ENCODE assay signal across 16 cellular contexts in genomic region chr2:201262718-201263117, GRCh38. TPM values are rescaled to one million over a fixed set of nuclear protein-coding genes. Genes with fewer than 3 reads are reported as not detected.
DNase-seq lines count a peak whose midpoint lies in the region; ATAC-seq and TF ChIP-seq lines count a peak whose summit lies in the region.
"Had no signal": no experiment of that assay in that cellular context is flagged by ENCODE, and none has a peak within 500 bp of the region (broad histone marks: within the 10 kb centered on the region; RNA-seq: fewer than 3 reads in every experiment).

No MANE protein-coding gene starts in this region.

- H3K27me3 ChIP-seq in adipocyte (replicated peaks; ENCODE audit: control insufficient read depth, insufficient read depth, low read length) (no peaks in the 10 kb centered on the region), heart right ventricle (no peaks in the 10 kb centered on the region)
- H3K27me3 ChIP-seq: esophagus muscularis mucosa, Peyer's patch, thyroid gland had no signal

- H3K4me3 ChIP-seq in OCI-LY7 (ENCODE audit: low read depth, low read length, poor library complexity, severe bottlenecking) = peak overlapping the region; percentile 49
- no peak overlapping the region for H3K4me3 ChIP-seq in adipocyte (ENCODE audit: low read length)
- H3K4me3 ChIP-seq in heart right ventricle = peak overlapping the region in 1 of 10 donors; percentile 49
- H3K4me3 ChIP-seq: esophagus muscularis mucosa, HAP-1, thyroid gland had no signal

- H3K9me3 Mint-ChIP-seq in stimulated activated memory B cell treated with anti-CD40 and anti-IgM and Interleukin-4, amounts not matched to agents 10 μg/mL and 1 μg/mL and 100 μg/mL, for 72 hours = no peaks in the 10 kb centered on the region

- peaks cover 12% of the 10 kb centered on the region; the same call in 1 of the 2 replicates for H4K20me1 ChIP-seq in OCI-LY7 (ENCODE audit: insufficient read depth, low read length)

- no peak for TF ChIP-seq CTCF in OCI-LY7 (conservative IDR thresholded peaks at IDR 0.05; ENCODE audit: low read length)
- no peak for TF ChIP-seq CTCF in heart right ventricle (IDR thresholded peaks at IDR 0.05)

- peaks cover 20% of the 10 kb centered on the region for H3K36me3 Mint-ChIP-seq in stimulated activated memory B cell treated with anti-CD40 and anti-IgM and Interleukin-4, amounts not matched to agents 10 μg/mL and 1 μg/mL and 100 μg/mL, for 72 hours

- H3K4me3 Mint-ChIP-seq in stimulated activated memory B cell treated with anti-CD40 and anti-IgM and Interleukin-4, amounts not matched to agents 10 μg/mL and 1 μg/mL and 100 μg/mL, for 72 hours = peak overlapping the region; percentile 79

- no peak overlapping the region for H3K27ac ChIP-seq in OCI-LY7 (ENCODE audit: low read depth, low read length, poor library complexity, severe bottlenecking)
- peak overlapping the region in 1 of 10 donors; percentile 95 for H3K27ac ChIP-seq in heart right ventricle
- H3K27ac ChIP-seq: esophagus muscularis mucosa, thyroid gland had no signal

- peak overlapping the region; percentile 64 for H3K4me2 ChIP-seq in OCI-LY7 (ENCODE audit: low read length)

- CTCF ChIA-PET in OCI-LY7 (lab: Charles Lee; ENCODE audit: unreplicated experiment) = interaction anchor here (0.6 to 2.7 kb wide), 4 partner anchors 9 to 202 kb away, joined by 3 to 7 read pairs (median 6); no protein-coding TSS in a partner anchor

- 82% methylated on average over 6 of the region's 6 CpGs for WGBS in heart right ventricle, 2 donors

- H3K4me1 ChIP-seq in OCI-LY7 (ENCODE audit: insufficient read depth, low read length, poor library complexity, severe bottlenecking) (peaks cover 43% of the 10 kb centered on the region), adipocyte (ENCODE audit: control insufficient read depth, insufficient read depth, low read length) (peaks cover 27% of the 10 kb centered on the region), heart right ventricle (peaks cover 2 to 62% (median 22%) of the 10 kb centered on the region in 9 donors)

- peaks cover 17% of the 10 kb centered on the region for H3K36me3 ChIP-seq in OCI-LY7 (ENCODE audit: insufficient read depth, low read length)
- H3K36me3 ChIP-seq in adipocyte (ENCODE audit: control insufficient read depth, insufficient read depth, low read length, severe bottlenecking) = peaks cover 7% of the 10 kb centered on the region
- H3K36me3 ChIP-seq in heart right ventricle = peaks cover 0 to 15% (median 0%) of the 10 kb centered on the region in 9 donors
- H3K36me3 ChIP-seq: HAP-1, thyroid gland had no signal

- H3K9me3 ChIP-seq in OCI-LY7 (ENCODE audit: low read length) = no peaks in the 10 kb centered on the region
- H3K9me3 ChIP-seq in adipocyte (ENCODE audit: control insufficient read depth, low read length) = no peaks in the 10 kb centered on the region
- H3K9me3 ChIP-seq in heart right ventricle = no peaks in the 10 kb centered on the region
- H3K9me3 ChIP-seq: esophagus muscularis mucosa, HAP-1, Peyer's patch, thyroid gland had no signal

- DNase-seq in activated CD4-positive, alpha-beta T cell treated with anti-CD3 and anti-CD28 coated beads for 48 hours = peak; percentile 41
- no peak for DNase-seq in activated CD4-positive, alpha-beta T cell treated with anti-CD3 and anti-CD28 coated beads, Interleukin-2, amount 50 U/mL, for 4 hours
- peak; percentile 18 for DNase-seq in OCI-LY7 (ENCODE audit: low spot score)
- no peak for DNase-seq in adipocyte (ENCODE audit: low read depth)
- DNase-seq in activated CD8-positive, alpha-beta memory T cell treated with anti-CD3 and anti-CD28 coated beads, Interleukin-2, amount 50 U/mL, for 4 hours = no peak
- no peak for DNase-seq in heart right ventricle
- no peak for DNase-seq in medulla oblongata (ENCODE audit: extremely low spot score)
- DNase-seq: ACHN, DMS79 treated with DMSO at 0.1 percent for 48 hours, midbrain, NCI-H2171, Peyer's patch, thyroid gland had no signal

- BruUV-seq in OCI-LY7 (replicated peaks; lab: Mats Ljungman, UMichigan) = no TSS peak

- H3K9me2 ChIP-seq in OCI-LY7 (ENCODE audit: insufficient read depth, low read length) = no peaks in the 10 kb centered on the region

- H3K9ac ChIP-seq in adipocyte (ENCODE audit: low read length) = peak overlapping the region; percentile 17

- H3K4me1 Mint-ChIP-seq in stimulated activated memory B cell treated with anti-CD40 and anti-IgM and Interleukin-4, amounts not matched to agents 10 μg/mL and 1 μg/mL and 100 μg/mL, for 72 hours = peaks cover 75% of the 10 kb centered on the region

- peak overlapping the region; percentile 95 for H3K27ac Mint-ChIP-seq in stimulated activated memory B cell treated with anti-CD40 and anti-IgM and Interleukin-4, amounts not matched to agents 10 μg/mL and 1 μg/mL and 100 μg/mL, for 72 hours

- POLR2A ChIA-PET in OCI-LY7 (lab: Charles Lee) = interaction anchor here (0.5 to 1.2 kb wide), 6 partner anchors 15 to 635 kb away, joined by 3 to 5 read pairs (median 3); no protein-coding TSS in a partner anchor

- H3K27me3 Mint-ChIP-seq in stimulated activated memory B cell treated with anti-CD40 and anti-IgM and Interleukin-4, amounts not matched to agents 10 μg/mL and 1 μg/mL and 100 μg/mL, for 72 hours = no peaks in the 10 kb centered on the region

- no peak for ATAC-seq in stimulated activated memory B cell treated with anti-CD40 and anti-IgM and Interleukin-4, amounts not matched to agents 10 μg/mL and 1 μg/mL and 100 μg/mL, for 72 hours
- no peak for ATAC-seq in heart right ventricle

- peaks cover 68% of the 10 kb centered on the region for H3K79me2 ChIP-seq in OCI-LY7 (ENCODE audit: insufficient read depth, low read depth, low read length)

- intact Hi-C loops in OCI-LY7 (cut with micrococcal nuclease; ENCODE audit: unreplicated experiment) = loop anchor here (5.0 kb wide), 1 partner anchor 380 kb away; the partner anchor contains the start of gene TMEM237
- intact Hi-C loops in heart right ventricle (cut with DNase I) = no loop called here

- no peak overlapping the region for H2AFZ ChIP-seq in OCI-LY7 (ENCODE audit: low read length)

RNA-seq across cellular contexts. Expression of gene CASP8, which starts 2.4 kb away (rescaled TPM):
- 30.5 and 32.4 TPM in 2 replicates for total RNA-seq in OCI-LY7 (2014; rRNA removed; shearing (Covaris generic))
- 34.7 and 35.9 TPM in 2 replicates for total RNA-seq in OCI-LY7 (2022)
- 10 to 100 TPM in 1 of 10 donors, 1 to 10 TPM in 9; 2.4 to 10.1 (median 3.6) TPM for total RNA-seq in heart right ventricle
- polyA plus RNA-seq in heart right ventricle = 1 to 10 TPM; 2.0 to 3.4 TPM

Comparison
In these comparisons a context has a peak if more than half of its experiments do, and no peak if none do; other contexts are left out.
1. DNase-seq: peak in activated CD4-positive, alpha-beta T cell treated with anti-CD3 and anti-CD28 coated beads for 48 hours (single experiment) and OCI-LY7 (single experiment); none in activated CD4-positive, alpha-beta T cell treated with anti-CD3 and anti-CD28 coated beads, Interleukin-2, amount 50 U/mL, for 4 hours (0 of 2), adipocyte (single experiment), activated CD8-positive, alpha-beta memory T cell treated with anti-CD3 and anti-CD28 coated beads, Interleukin-2, amount 50 U/mL, for 4 hours (single experiment), heart right ventricle (0 of 2) and medulla oblongata (single experiment).